Comparison of ENCODE assay signal across 23 cellular contexts in genomic region chr18:4096501-4096900, GRCh38.
A peak's percentile ranks its signal among the peaks of the same experiment; 100 is the strongest.
DNase-seq lines count a peak whose midpoint lies in the region; ATAC-seq and TF ChIP-seq lines count a peak whose summit lies in the region.
"Had no signal": no experiment of that assay in that cellular context is flagged by ENCODE, and none has a peak within 500 bp of the region (broad histone marks: within the 10 kb centered on the region; RNA-seq: fewer than 3 reads in every experiment).

No MANE protein-coding gene starts in this region.

- H3K9me3 ChIP-seq in prostate gland = no peaks in the 10 kb centered on the region
- H3K9me3 ChIP-seq: lower lobe of right lung, testis had no signal

- ATAC-seq in GM18873 (IDR thresholded peaks at IDR 0.05; ENCODE audit: low FRiP score, unreplicated experiment) = no peak
- ATAC-seq: lower lobe of right lung, right cardiac atrium, SK-N-SH treated with all-trans-retinoic acid at 6 μM for 48 hours had no signal

- no peaks in the 10 kb centered on the region for H3K27me3 ChIP-seq in prostate gland (replicated peaks; ENCODE audit: insufficient read depth)
- H3K27me3 ChIP-seq: ascending aorta, testis had no signal

- TF ChIP-seq POLR2A in prostate gland (IDR thresholded peaks at IDR 0.05) = no peak

- TF ChIP-seq CTCF in epithelial cell of proximal tubule (conservative IDR thresholded peaks at IDR 0.05; ENCODE audit: low read depth, low read length) (no peak), prostate gland (IDR thresholded peaks at IDR 0.05) (no peak), type B pancreatic cell (conservative IDR thresholded peaks at IDR 0.05) (no peak)

- no peak overlapping the region for H3K27ac ChIP-seq in prostate gland
- H3K27ac ChIP-seq: ascending aorta, lower lobe of right lung, testis had no signal

- WGBS in prostate gland = 3% methylated on average over 4 of the region's 4 CpGs

- H3K9me3 Mint-ChIP-seq in type B pancreatic cell = peaks cover 4% of the 10 kb centered on the region
- H3K9me3 Mint-ChIP-seq: activated naive CD4-positive, alpha-beta T cell treated with anti-CD3 and anti-CD28 coated beads, Interleukin-2, amount 50 U/mL, for 24 hours; activated T-helper 1 cell treated with anti-CD3 and anti-CD28 coated beads, Interleukin-12 subunit alpha, Interleukin-12 subunit beta, Interleukin-2, Interleukin-4 antibody, amounts not matched to agents 30 ng/mL and 10 ng/mL and 1 ng/mL, durations not matched to agents 14 hours and 24 hours and 36 hours had no signal

- H3K4me3 ChIP-seq in epithelial cell of proximal tubule (ENCODE audit: low read depth, low read length) (no peak overlapping the region), prostate gland (no peak overlapping the region)
- H3K4me3 ChIP-seq: ascending aorta, lower lobe of right lung, testis had no signal

- DNase-seq in Caki2 (ENCODE audit: low read depth) = peak; percentile 26
- DNase-seq in NCI-H460 (ENCODE audit: extremely low read depth, low read depth) = peak; percentile 1
- DNase-seq in epithelial cell of proximal tubule (ENCODE audit: low read depth) = peak; percentile 4
- DNase-seq in prostate gland (ENCODE audit: low spot score) = peak; percentile 67
- DNase-seq in NCI-H1417 treated with DMSO at 0.1 percent for 48 hours (lab: John Stamatoyannopoulos, UW) = no peak
- DNase-seq in SHP77 (lab: John Stamatoyannopoulos, UW) = no peak
- DNase-seq in type B pancreatic cell (ENCODE audit: extremely low spot score, unreplicated experiment) = no peak
- DNase-seq: activated CD4-positive, alpha-beta T cell treated with anti-CD3 and anti-CD28 coated beads for 1 hour; CD4-positive, alpha-beta memory T cell; DND-41; foreskin melanocyte; H9; hypothalamus; lower lobe of right lung; NCI-H524; occipital lobe; right cardiac atrium; testis had no signal

- no peaks in the 10 kb centered on the region for H3K36me3 Mint-ChIP-seq in type B pancreatic cell
- H3K36me3 Mint-ChIP-seq: activated naive CD4-positive, alpha-beta T cell treated with anti-CD3 and anti-CD28 coated beads, Interleukin-2, amount 50 U/mL, for 24 hours; CD4-positive, alpha-beta memory T cell had no signal

- no peaks in the 10 kb centered on the region for H3K4me1 Mint-ChIP-seq in type B pancreatic cell (ENCODE audit: unreplicated experiment)
- H3K4me1 Mint-ChIP-seq: activated naive CD4-positive, alpha-beta T cell treated with anti-CD3 and anti-CD28 coated beads, Interleukin-2, amount 50 U/mL, for 24 hours had no signal

- in situ Hi-C loops in Caki2 (cut with HindIII; ENCODE audit: low pct_unique_long_range_greater_than_20kb, low sequenced_read_pairs) = no loop called here

- H3K36me3 ChIP-seq in prostate gland = no peaks in the 10 kb centered on the region
- H3K36me3 ChIP-seq: ascending aorta, lower lobe of right lung had no signal

- H3K4me3 Mint-ChIP-seq in type B pancreatic cell = no peak overlapping the region
- H3K4me3 Mint-ChIP-seq: activated naive CD4-positive, alpha-beta T cell treated with anti-CD3 and anti-CD28 coated beads, Interleukin-2, amount 50 U/mL, for 24 hours; activated T-helper 1 cell treated with anti-CD3 and anti-CD28 coated beads, Interleukin-12 subunit alpha, Interleukin-12 subunit beta, Interleukin-2, Interleukin-4 antibody, amounts not matched to agents 30 ng/mL and 10 ng/mL and 1 ng/mL, durations not matched to agents 14 hours and 24 hours and 36 hours; CD4-positive, alpha-beta memory T cell; H9 had no signal

- no peaks in the 10 kb centered on the region for H3K4me1 ChIP-seq in prostate gland (replicated peaks)
- H3K4me1 ChIP-seq: ascending aorta, lower lobe of right lung, testis had no signal

- intact Hi-C loops in prostate gland (cut with DNase I) = no loop called here

- H3K27ac Mint-ChIP-seq in type B pancreatic cell = no peak overlapping the region
- H3K27ac Mint-ChIP-seq: activated naive CD4-positive, alpha-beta T cell treated with anti-CD3 and anti-CD28 coated beads, Interleukin-2, amount 50 U/mL, for 24 hours; activated T-helper 1 cell treated with anti-CD3 and anti-CD28 coated beads, Interleukin-12 subunit alpha, Interleukin-12 subunit beta, Interleukin-2, Interleukin-4 antibody, amounts not matched to agents 30 ng/mL and 10 ng/mL and 1 ng/mL, durations not matched to agents 14 hours and 24 hours and 36 hours; CD4-positive, alpha-beta memory T cell had no signal

- H3K27me3 Mint-ChIP-seq in type B pancreatic cell = no peaks in the 10 kb centered on the region

Comparison
In these comparisons a context has a peak if more than half of its experiments do, and no peak if none do; other contexts are left out.
1. DNase-seq: peak in Caki2 (single experiment), NCI-H460 (single experiment), epithelial cell of proximal tubule (single experiment) and prostate gland (single experiment); none in NCI-H1417 treated with DMSO at 0.1 percent for 48 hours (single experiment), SHP77 (0 of 2) and type B pancreatic cell (single experiment).